Comparison of ENCODE assay signal across 1 cellular context in genomic region chr1:43453442-43454269, GRCh38.
A peak's percentile ranks its signal among the peaks of the same experiment; 100 is the strongest.
TF ChIP-seq lines count a peak whose summit lies in the region.

TSS of gene HYI (minus strand) at chr1:43453931. CDS start at chr1:43453793, 138 bp downstream.

TF ChIP-seq in HEK293, 187 proteins besides CTCF, POLR2A, EP300 and RAD21 (continued from another document and continues in another):
- TF ChIP-seq ZBTB10 (tag by site-specific recombination; IDR thresholded peaks at IDR 0.05) (peak; percentile 67; the same call in 1 of the 2 replicates), ZBTB20 (tag by site-specific recombination; IDR thresholded peaks at IDR 0.05) (peak; percentile 76; the same call in 1 of the 2 replicates), ZNF610 (tag by site-specific recombination; IDR thresholded peaks at IDR 0.05; ENCODE audit: borderline replicate concordance) (no peak), ZNF366 (tag by site-specific recombination; conservative IDR thresholded peaks at IDR 0.05) (peak; percentile 66), RBAK (tag by site-specific recombination; IDR thresholded peaks at IDR 0.05) (no peak), ZNF37A (tag by site-specific recombination; IDR thresholded peaks at IDR 0.05) (no peak), ZNF10 (tag by site-specific recombination; IDR thresholded peaks at IDR 0.05) (no peak), ZNF596 (tag by site-specific recombination; IDR thresholded peaks at IDR 0.05) (no peak), SP3 (tag by site-specific recombination; IDR thresholded peaks at IDR 0.05) (peak; percentile 46; the same call in 1 of the 2 replicates), ZFP37 (tag by site-specific recombination; IDR thresholded peaks at IDR 0.05) (no peak), ZNF24 (tag by site-specific recombination; IDR thresholded peaks at IDR 0.05) (peak; percentile 30; the same call in 1 of the 2 replicates), IKZF3 (tag by site-specific recombination; IDR thresholded peaks at IDR 0.05) (peak; percentile 66; the same call in 1 of the 2 replicates), WT1 (tag by site-specific recombination; IDR thresholded peaks at IDR 0.05) (peak; percentile 30; the same call in 1 of the 2 replicates), ZNF146 (tag by site-specific recombination; IDR thresholded peaks at IDR 0.05) (no peak), ZNF677 (tag by site-specific recombination; IDR thresholded peaks at IDR 0.05) (no peak), ZNF785 (tag by site-specific recombination; IDR thresholded peaks at IDR 0.05) (no peak), ZNF621 (tag by site-specific recombination; IDR thresholded peaks at IDR 0.05) (no peak), ZBTB6 (tag by site-specific recombination; IDR thresholded peaks at IDR 0.05) (peak; percentile 79), MZF1 (tag by site-specific recombination; IDR thresholded peaks at IDR 0.05; ENCODE audit: borderline replicate concordance) (no peak), ZNF335 (tag by site-specific recombination; conservative IDR thresholded peaks at IDR 0.05) (peak; percentile 96), PBX3 (CRISPR knock-in tag; IDR thresholded peaks at IDR 0.05) (peak; percentile 53; the same call in 1 of the 2 replicates), ZIC2 (tag by site-specific recombination; IDR thresholded peaks at IDR 0.05) (no peak), ZNF148 (tag by site-specific recombination; IDR thresholded peaks at IDR 0.05; ENCODE audit: borderline replicate concordance) (no peak), HOXA7 (CRISPR knock-in tag; IDR thresholded peaks at IDR 0.05; ENCODE audit: borderline replicate concordance) (no peak), ZNF501 (tag by site-specific recombination; IDR thresholded peaks at IDR 0.05) (peak; percentile 27; the same call in 1 of the 2 replicates), BCL6B (tag by site-specific recombination; IDR thresholded peaks at IDR 0.05) (no peak), SCRT2 (tag by site-specific recombination; IDR thresholded peaks at IDR 0.05) (no peak), ZSCAN30 (tag by site-specific recombination; IDR thresholded peaks at IDR 0.05) (0 out of 2 replicates have a peak, but pooled peaks have one; percentile 36), KLF8 (tag by site-specific recombination; IDR thresholded peaks at IDR 0.05) (peak; percentile 63), ZXDB (tag by site-specific recombination; IDR thresholded peaks at IDR 0.05) (0 out of 2 replicates have a peak, but pooled peaks have one; percentile 22), ZSCAN23 (tag by site-specific recombination; IDR thresholded peaks at IDR 0.05) (no peak), ZNF398 (tag by site-specific recombination; IDR thresholded peaks at IDR 0.05) (0 out of 2 replicates have a peak, but pooled peaks have one; percentile 20), ZNF138 (tag by site-specific recombination; IDR thresholded peaks at IDR 0.05; ENCODE audit: borderline replicate concordance) (no peak), ZBTB11 (tag by site-specific recombination; conservative IDR thresholded peaks at IDR 0.05; ENCODE audit: low read depth) (peak; percentile 40; the same call in 1 of the 2 replicates), ZBTB8A (tag by site-specific recombination; IDR thresholded peaks at IDR 0.05) (peak; percentile 35; the same call in 1 of the 2 replicates), ZBTB48 (tag by site-specific recombination; IDR thresholded peaks at IDR 0.05) (no peak), ZBTB17 (tag by site-specific recombination; IDR thresholded peaks at IDR 0.05) (peak; percentile 58), ZNF423 (tag by site-specific recombination; IDR thresholded peaks at IDR 0.05) (0 out of 2 replicates have a peak, but pooled peaks have one; percentile 7), BCL11A (tag by site-specific recombination; IDR thresholded peaks at IDR 0.05; ENCODE audit: low read depth) (0 out of 2 replicates have a peak, but pooled peaks have one; percentile 1), ZNF518A (tag by site-specific recombination; conservative IDR thresholded peaks at IDR 0.05; ENCODE audit: low read depth) (peak; percentile 14; the same call in 1 of the 2 replicates)
